Comparison of ENCODE assay signal across 10 cellular contexts in the genomic region with DNA sequence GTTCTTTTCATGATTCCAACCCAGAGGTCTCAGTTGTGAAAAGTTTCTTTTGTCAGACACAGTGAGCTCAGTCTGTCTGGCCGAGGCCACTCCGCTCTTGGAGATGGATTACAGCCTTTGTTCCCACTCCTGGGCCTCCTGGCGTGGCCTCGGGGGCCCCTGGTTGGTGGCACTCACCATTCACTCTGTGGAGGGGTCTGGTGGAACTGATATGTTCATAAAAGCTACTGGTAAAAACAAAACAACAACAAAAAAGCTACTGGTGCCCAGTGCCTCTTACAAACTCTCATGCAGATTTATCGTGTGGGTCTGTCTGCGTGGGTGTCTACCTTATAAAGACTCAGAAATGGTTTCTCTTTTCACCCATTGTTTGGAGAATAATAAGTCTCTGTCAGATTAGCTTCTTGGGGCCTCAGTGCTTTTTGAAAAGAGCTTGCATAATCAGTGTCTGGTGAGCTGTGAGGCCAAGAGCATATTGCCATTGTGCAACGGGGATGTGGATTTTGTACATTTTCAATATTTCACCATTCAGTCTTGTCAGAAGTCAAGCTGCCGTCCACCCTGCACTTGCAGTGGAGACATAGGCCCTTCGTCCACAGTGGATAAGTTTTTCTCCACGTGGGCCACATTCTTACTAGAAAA.
DNase-seq lines count a peak whose midpoint lies in the region; ATAC-seq and TF ChIP-seq lines count a peak whose summit lies in the region.
"Had no signal": no experiment of that assay in that cellular context is flagged by ENCODE, and none has a peak within 500 bp of the region (broad histone marks: within the 10 kb centered on the region; RNA-seq: fewer than 3 reads in every experiment).

No MANE protein-coding gene starts in this region.

- peaks cover 30 to 60% of the 10 kb centered on the region in 2 donors for H3K4me1 ChIP-seq in neuronal stem cell (ENCODE audit: control insufficient read depth in 2 of 2, insufficient read depth in 1 of 2, low read depth in 1 of 2, low read length in 2 of 2)

- no peak overlapping the region for H4K8ac ChIP-seq in neuronal stem cell (ENCODE audit: low read depth, low read length)

- H3K4me3 ChIP-seq in AG09309 (ENCODE audit: control insufficient read depth, low read depth, low read length) (no peak overlapping the region), neuronal stem cell (ENCODE audit: low read length in 2 of 2) (peak overlapping the region in 1 of 2 donors; percentile 6)

- no peaks in the 10 kb centered on the region for H3K27me3 ChIP-seq in neuronal stem cell (ENCODE audit: control insufficient read depth in 3 of 3, insufficient read depth in 3 of 3, low read depth in 1 of 3, low read length in 3 of 3)

- H3K4me1 Mint-ChIP-seq in effector memory CD8-positive, alpha-beta T cell (ENCODE audit: low read depth in 2 of 2): peaks cover 24 to 40% of the 10 kb centered on the region in 2 donors

- no peak overlapping the region for H3K9ac ChIP-seq in neuronal stem cell (ENCODE audit: low read depth, low read length, poor library complexity)

- DNase-seq in AG09309 (ENCODE audit: low read depth): peak; percentile 67
- DNase-seq in NOMO-1 treated with DMSO at 0.1 percent for 48 hours (lab: John Stamatoyannopoulos, UW; ENCODE audit: unreplicated experiment): peak; percentile 96
- peak; percentile 76 for DNase-seq in fibroblast of peridontal ligament (ENCODE audit: extremely low read depth)
- DNase-seq in neuronal stem cell (ENCODE audit: low spot score): peak; percentile 33
- no peak for DNase-seq in RPMI8226
- DNase-seq in activated CD8-positive, alpha-beta memory T cell treated with anti-CD3 and anti-CD28 coated beads, Interleukin-2, amount 50 U/mL, for 4 hours: no peak
- no peak for DNase-seq in effector memory CD8-positive, alpha-beta T cell
- no peak for DNase-seq in NCI-H82 treated with DMSO at 0.1 percent for 48 hours (lab: John Stamatoyannopoulos, UW; ENCODE audit: unreplicated experiment)
- DNase-seq: NCI-H2171 treated with DMSO at 0.1 percent for 48 hours had no signal

- no peak overlapping the region for H4K91ac ChIP-seq in neuronal stem cell (ENCODE audit: low read depth, low read length, poor library complexity)

- H3K23ac ChIP-seq in neuronal stem cell (ENCODE audit: low read depth, low read length, poor library complexity): no peak overlapping the region

- H3K4me2 ChIP-seq in neuronal stem cell (ENCODE audit: insufficient read depth, low read length, poor library complexity, severe bottlenecking): no peak overlapping the region

- no peak overlapping the region for H2AK5ac ChIP-seq in neuronal stem cell (ENCODE audit: low read depth, low read length)

- H3K79me1 ChIP-seq in neuronal stem cell (ENCODE audit: low read depth, low read length): peaks cover 2% of the 10 kb centered on the region

- H3K9me3 ChIP-seq in neuronal stem cell (replicated peaks in 1 of 2; ENCODE audit: control insufficient read depth in 2 of 2, insufficient read depth in 1 of 2, low read depth in 1 of 2, low read length in 2 of 2): peaks cover 1 to 6% of the 10 kb centered on the region in 2 donors

- ATAC-seq in effector memory CD8-positive, alpha-beta T cell (replicated peaks): no peak

- no CpG with 5 or more reads among the region's 10 CpGs for WGBS in neuronal stem cell (ENCODE audit: extremely low coverage in 2 of 2, insufficient read length in 2 of 2, insufficient replicate concordance in 1 of 2), 2 donors

- TF ChIP-seq CTCF in AG09309 (IDR thresholded peaks at IDR 0.05; ENCODE audit: control insufficient read depth, insufficient read depth, low read depth, low read length, missing control alignments): no peak

- H2BK5ac ChIP-seq in neuronal stem cell (ENCODE audit: low read length): no peak overlapping the region

- H3K36me3 Mint-ChIP-seq in effector memory CD8-positive, alpha-beta T cell (ENCODE audit: insufficient read depth): no peaks in the 10 kb centered on the region

- no peak overlapping the region for H3K27ac ChIP-seq in neuronal stem cell (replicated peaks; ENCODE audit: low read length)

- H3K14ac ChIP-seq in neuronal stem cell (ENCODE audit: low read length): no peak overlapping the region

- no peaks in the 10 kb centered on the region for H3K36me3 ChIP-seq in neuronal stem cell (replicated peaks in 1 of 2; ENCODE audit: control insufficient read depth in 2 of 2, insufficient read depth in 2 of 2, low read length in 2 of 2)

- H3K4me3 Mint-ChIP-seq in effector memory CD8-positive, alpha-beta T cell: no peak overlapping the region
- H3K4me3 Mint-ChIP-seq: activated naive CD4-positive, alpha-beta T cell treated with anti-CD3 and anti-CD28 coated beads, Interleukin-2, amount 50 U/mL, for 24 hours had no signal

- no peak overlapping the region for H3K18ac ChIP-seq in neuronal stem cell (ENCODE audit: low read length)

- H2BK15ac ChIP-seq in neuronal stem cell (ENCODE audit: low read length): no peak overlapping the region

- H3K9me3 Mint-ChIP-seq in effector memory CD8-positive, alpha-beta T cell: no peaks in the 10 kb centered on the region
- H3K9me3 Mint-ChIP-seq: activated naive CD4-positive, alpha-beta T cell treated with anti-CD3 and anti-CD28 coated beads, Interleukin-2, amount 50 U/mL, for 24 hours had no signal

- no peak overlapping the region for H2BK120ac ChIP-seq in neuronal stem cell (ENCODE audit: low read depth, low read length)

- H3K4ac ChIP-seq in neuronal stem cell (ENCODE audit: low read length): no peak overlapping the region

- H2BK12ac ChIP-seq in neuronal stem cell (ENCODE audit: low read length): no peak overlapping the region

- peak overlapping the region; percentile 17 for H2AFZ ChIP-seq in neuronal stem cell (ENCODE audit: low read length)

- no peak overlapping the region for H3K27ac Mint-ChIP-seq in effector memory CD8-positive, alpha-beta T cell
- H3K27ac Mint-ChIP-seq: activated naive CD4-positive, alpha-beta T cell treated with anti-CD3 and anti-CD28 coated beads, Interleukin-2, amount 50 U/mL, for 24 hours had no signal

- no peaks in the 10 kb centered on the region for H3K27me3 Mint-ChIP-seq in effector memory CD8-positive, alpha-beta T cell
- H3K27me3 Mint-ChIP-seq: activated naive CD4-positive, alpha-beta T cell treated with anti-CD3 and anti-CD28 coated beads, Interleukin-2, amount 50 U/mL, for 24 hours had no signal

Comparison
In these comparisons a context has a peak if more than half of its experiments do, and no peak if none do; other contexts are left out.
1. DNase-seq: peak in AG09309 (single experiment), NOMO-1 treated with DMSO at 0.1 percent for 48 hours (single experiment), fibroblast of peridontal ligament (single experiment) and neuronal stem cell (single experiment); none in RPMI8226 (single experiment), activated CD8-positive, alpha-beta memory T cell treated with anti-CD3 and anti-CD28 coated beads, Interleukin-2, amount 50 U/mL, for 4 hours (single experiment), effector memory CD8-positive, alpha-beta T cell (0 of 3) and NCI-H82 treated with DMSO at 0.1 percent for 48 hours (single experiment).